Comparison of ENCODE assay signal across 2 cellular contexts in the genomic region with DNA sequence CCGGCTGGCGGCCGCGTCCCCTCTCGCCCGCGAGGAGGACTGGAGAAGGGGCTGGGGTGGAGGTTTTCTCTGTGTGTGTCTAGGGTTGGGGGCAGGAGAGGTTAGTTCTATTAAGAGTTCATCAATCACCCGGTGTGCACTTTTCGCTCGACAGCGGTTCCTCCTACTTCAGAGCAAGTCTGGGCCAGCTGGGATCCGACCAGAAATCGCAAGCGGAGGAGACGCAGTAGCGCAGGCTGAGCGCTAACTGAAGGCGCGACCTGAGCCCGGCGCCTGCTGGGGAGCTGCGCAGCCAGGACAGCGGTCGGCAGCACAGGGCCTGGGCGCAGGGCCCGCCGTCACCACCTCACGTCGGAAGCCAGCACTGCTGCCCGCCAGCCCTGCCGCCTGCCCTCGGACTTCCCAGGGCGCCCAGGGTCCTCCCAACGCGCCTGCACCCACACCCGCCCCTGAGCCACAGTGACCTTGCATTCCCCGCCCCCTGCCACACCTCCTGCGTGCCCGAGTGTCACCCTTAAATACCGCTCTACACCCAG.
TF ChIP-seq lines count a peak whose summit lies in the region.

No MANE protein-coding gene starts in this region.

TF ChIP-seq in GM23338, 12 proteins besides CTCF, POLR2A, EP300 and RAD21:
- TF ChIP-seq NANOG (IDR thresholded peaks at IDR 0.05; ENCODE audit: borderline replicate concordance) (no peak), EZH2phosphoT487 (IDR thresholded peaks at IDR 0.05; ENCODE audit: unreplicated experiment) (peak; percentile 38), EZH2 (IDR thresholded peaks at IDR 0.05; ENCODE audit: low read depth, unreplicated experiment) (peak; percentile 90)
TF ChIP-seq in GM23338: peak in this region for 2.

TF ChIP-seq in endothelial cell of umbilical vein, 7 proteins besides CTCF, POLR2A, EP300 and RAD21:
- TF ChIP-seq EZH2 (IDR thresholded peaks at IDR 0.05; ENCODE audit: borderline replicate concordance, low read depth, low read length, severe bottlenecking) (no peak), FOS (IDR thresholded peaks at IDR 0.05; ENCODE audit: borderline replicate concordance, insufficient read depth, low read length) (no peak), POLR2AphosphoS5 (IDR thresholded peaks at IDR 0.05; ENCODE audit: insufficient read depth, low read depth, low read length) (no peak), GATA2 (IDR thresholded peaks at IDR 0.05; ENCODE audit: insufficient read depth, insufficient read length, low read depth, low read length) (no peak), MYC (IDR thresholded peaks at IDR 0.05; ENCODE audit: low read depth, low read length) (no peak), JUN (IDR thresholded peaks at IDR 0.05; ENCODE audit: borderline replicate concordance, insufficient read depth, insufficient read length, low read depth) (no peak)
- TF ChIP-seq, protein P1, sequence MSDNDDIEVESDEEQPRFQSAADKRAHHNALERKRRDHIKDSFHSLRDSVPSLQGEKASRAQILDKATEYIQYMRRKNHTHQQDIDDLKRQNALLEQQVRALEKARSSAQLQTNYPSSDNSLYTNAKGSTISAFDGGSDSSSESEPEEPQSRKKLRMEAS (IDR thresholded peaks at IDR 0.05; ENCODE audit: insufficient read depth, insufficient read length) = no peak
TF ChIP-seq in endothelial cell of umbilical vein: peak in this region for 0.
